Comparison of ENCODE assay signal across 19 cellular contexts in the genomic region with DNA sequence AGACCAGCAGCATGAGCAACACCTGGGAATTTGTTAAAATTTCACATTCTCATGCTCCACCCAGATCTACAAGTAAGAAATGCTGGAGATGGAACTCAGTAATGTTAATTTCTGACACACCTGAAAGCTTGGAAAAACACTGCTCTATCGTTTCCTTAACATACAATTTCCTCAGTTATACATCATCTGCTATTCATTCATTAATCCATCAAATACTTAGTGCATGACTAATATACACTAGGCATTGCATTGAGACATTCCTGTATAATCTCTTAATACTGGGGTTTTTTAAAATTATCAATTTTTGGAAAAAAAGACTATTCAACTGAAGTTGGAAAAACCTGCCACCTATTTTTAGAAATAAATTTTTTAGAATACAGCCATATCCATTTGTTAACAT.
"Had no signal": no experiment of that assay in that cellular context is flagged by ENCODE, and none has a peak within 500 bp of the region (broad histone marks: within the 10 kb centered on the region; RNA-seq: fewer than 3 reads in every experiment).

No MANE protein-coding gene starts in this region.

- H3K4me1 ChIP-seq: heart right ventricle, left ventricle myocardium inferior, lower lobe of right lung had no signal

- H3K4me3 Mint-ChIP-seq: dendritic cell treated with granulocyte-macrophage colony-stimulating factor and Interleukin-4, amounts not matched to agents 40 ng/mL and 50 ng/mL, for 4 days; effector memory CD8-positive, alpha-beta T cell; memory B cell; mesothelial cell of epicardium; natural killer cell; neural crest cell had no signal

- DNase-seq: effector memory CD8-positive, alpha-beta T cell; erythroblast; heart right ventricle; hypothalamus; islet precursor cell; left cardiac atrium; left ventricle myocardium inferior; lower lobe of right lung; natural killer cell; nucleus accumbens; ovary; right cardiac atrium; small intestine; stimulated activated CD4-positive, alpha-beta T cell treated with anti-CD3 and anti-CD28 coated beads, Interleukin-2, amount 100 ng/mL, for 48 hours; stimulated activated naive CD4-positive, alpha-beta T cell treated with Interleukin-2 at 50 U/mL for 16 hours had no signal

- H3K27ac Mint-ChIP-seq: dendritic cell treated with granulocyte-macrophage colony-stimulating factor and Interleukin-4, amounts not matched to agents 40 ng/mL and 50 ng/mL, for 4 days; effector memory CD8-positive, alpha-beta T cell; memory B cell; mesothelial cell of epicardium; natural killer cell had no signal

- H3K4me1 Mint-ChIP-seq: mesothelial cell of epicardium, neural crest cell had no signal

- H3K27me3 ChIP-seq: heart right ventricle, ovary had no signal

- ATAC-seq: effector memory CD8-positive, alpha-beta T cell; heart right ventricle; left cardiac atrium; lower lobe of right lung; natural killer cell; right cardiac atrium had no signal

- H3K27ac ChIP-seq: heart right ventricle, left ventricle myocardium inferior, lower lobe of right lung, ovary had no signal

- H3K27me3 Mint-ChIP-seq: dendritic cell treated with granulocyte-macrophage colony-stimulating factor and Interleukin-4, amounts not matched to agents 40 ng/mL and 50 ng/mL, for 4 days; effector memory CD8-positive, alpha-beta T cell; memory B cell had no signal
